Comparison of ENCODE assay signal across 10 cellular contexts in the genomic region with DNA sequence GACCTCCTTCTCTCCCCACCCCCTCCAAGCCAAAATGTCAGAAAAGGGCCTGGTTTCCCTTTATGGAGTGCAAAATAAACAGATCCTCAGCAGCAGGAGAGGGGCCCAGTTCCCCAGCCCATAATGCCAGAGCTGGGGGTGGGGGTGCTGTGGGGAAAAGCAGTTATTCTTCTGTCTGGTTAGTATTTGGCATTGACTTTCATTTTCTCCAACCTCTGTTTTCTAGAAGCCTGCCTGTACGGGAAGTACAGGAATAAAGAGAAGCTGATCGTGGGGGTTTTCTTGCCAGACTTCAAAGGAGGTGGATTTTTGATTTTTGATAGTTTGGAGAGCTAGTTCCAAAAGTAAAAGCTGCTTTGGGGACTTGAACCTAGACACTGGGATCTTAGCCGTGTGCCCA. TPM values are rescaled to one million over a fixed set of nuclear protein-coding genes. Genes with fewer than 3 reads are reported as not detected.
DNase-seq lines count a peak whose midpoint lies in the region; ATAC-seq and TF ChIP-seq lines count a peak whose summit lies in the region.
"Had no signal": no experiment of that assay in that cellular context is flagged by ENCODE, and none has a peak within 500 bp of the region (broad histone marks: within the 10 kb centered on the region; RNA-seq: fewer than 3 reads in every experiment).

No MANE protein-coding gene starts in this region.

- ATAC-seq in natural killer cell treated with Interleukin-12 subunit alpha and Interleukin-12 subunit beta and Interleukin-15 and Interleukin-18, amount 100 ng/mL, for 72 hours = no peak

- peaks cover 20 to 50% of the 10 kb centered on the region in 2 donors for H3K36me3 Mint-ChIP-seq in CD14-positive monocyte
- peaks cover 8% of the 10 kb centered on the region for H3K36me3 Mint-ChIP-seq in natural killer cell treated with Interleukin-12 subunit alpha and Interleukin-12 subunit beta and Interleukin-15 and Interleukin-18, amount 100 ng/mL, for 72 hours

- H3K4me1 ChIP-seq in mammary epithelial cell (ENCODE audit: insufficient read depth, low read length) = peaks cover 27% of the 10 kb centered on the region

- no peak overlapping the region for H3K4me3 ChIP-seq in mammary epithelial cell (replicated peaks in 1 of 3; ENCODE audit: insufficient read depth in 1 of 3, low read depth in 2 of 3, low read length in 3 of 3)
- H3K4me3 ChIP-seq: pancreas had no signal

- peaks cover 8% of the 10 kb centered on the region for H3K79me2 ChIP-seq in mammary epithelial cell (ENCODE audit: insufficient read depth, low read length)

- H3K27me3 Mint-ChIP-seq in CD14-positive monocyte (ENCODE audit: low read depth in 3 of 3) = peaks cover 0 to 1% (median 0%) of the 10 kb centered on the region in 3 donors
- no peaks in the 10 kb centered on the region for H3K27me3 Mint-ChIP-seq in natural killer cell treated with Interleukin-12 subunit alpha and Interleukin-12 subunit beta and Interleukin-15 and Interleukin-18, amount 100 ng/mL, for 72 hours

- WGBS in mammary epithelial cell (ENCODE audit: low coverage, missing lambda C conversion rate) = 64% methylated on average over 3 of the region's 3 CpGs

- peaks cover 0 to 2% (median 0%) of the 10 kb centered on the region in 7 donors for H3K9me3 Mint-ChIP-seq in CD14-positive monocyte
- peaks cover 6% of the 10 kb centered on the region for H3K9me3 Mint-ChIP-seq in natural killer cell treated with Interleukin-12 subunit alpha and Interleukin-12 subunit beta and Interleukin-15 and Interleukin-18, amount 100 ng/mL, for 72 hours

- CTCF ChIA-PET in mammary epithelial cell (lab: Charles Lee; ENCODE audit: low non-redundant PET) = interaction anchor here (0.6 kb wide), 1 partner anchor 28 kb away, joined by 3 read pairs; no protein-coding TSS in a partner anchor

- H4K20me1 ChIP-seq in mammary epithelial cell (ENCODE audit: insufficient read depth, low read length) = no peaks in the 10 kb centered on the region

- H3K4me3 Mint-ChIP-seq in CD14-positive monocyte = peak overlapping the region; percentile 66 to 84
- peak overlapping the region; percentile 94 for H3K4me3 Mint-ChIP-seq in natural killer cell treated with Interleukin-12 subunit alpha and Interleukin-12 subunit beta and Interleukin-15 and Interleukin-18, amount 100 ng/mL, for 72 hours

- H3K27me3 ChIP-seq in mammary epithelial cell (ENCODE audit: insufficient read depth, low read length) = no peaks in the 10 kb centered on the region
- H3K27me3 ChIP-seq: pancreas had no signal

- peak overlapping the region; percentile 95 to 100 (median 99) for H3K27ac Mint-ChIP-seq in CD14-positive monocyte
- H3K27ac Mint-ChIP-seq in natural killer cell treated with Interleukin-12 subunit alpha and Interleukin-12 subunit beta and Interleukin-15 and Interleukin-18, amount 100 ng/mL, for 72 hours = peak overlapping the region; percentile 99

- H3K9ac ChIP-seq in mammary epithelial cell (ENCODE audit: insufficient read depth, low read length) = no peak overlapping the region

- dilution Hi-C loops in mammary epithelial cell (cut with HindIII; ENCODE audit: low sequenced_read_pairs) = no loop called here

- H3K27ac ChIP-seq in mammary epithelial cell (ENCODE audit: insufficient read depth, low read depth, low read length) = no peak overlapping the region

- intact Hi-C loops in CD14-positive monocyte (cut with micrococcal nuclease) = no loop called here
- intact Hi-C loops in mammary epithelial cell (cut with micrococcal nuclease) = no loop called here

- H3K4me2 ChIP-seq in mammary epithelial cell (ENCODE audit: insufficient read depth, low read depth, low read length) = no peak overlapping the region

- DNase-seq in CD14-positive monocyte (ENCODE audit: low spot score) (no peak), KBM-7 (peak; percentile 65), mammary epithelial cell (no peak), NCI-H1105 (lab: John Stamatoyannopoulos, UW) (no peak), DMS153 treated with DMSO at 0.1 percent for 48 hours (lab: John Stamatoyannopoulos, UW; ENCODE audit: unreplicated experiment) (no peak), cerebellar nuclear complex (lab: John Stamatoyannopoulos, UW) (no peak), midbrain (lab: John Stamatoyannopoulos, UW) (no peak)
- DNase-seq in natural killer cell treated with Interleukin-12 subunit alpha and Interleukin-12 subunit beta and Interleukin-15 and Interleukin-18, amount 100 ng/mL, for 72 hours (ENCODE audit: low spot score) = no peak
- DNase-seq: pancreas, SHP77 had no signal

- H3K9me3 ChIP-seq in mammary epithelial cell (replicated peaks; ENCODE audit: insufficient read depth, low read length) = no peaks in the 10 kb centered on the region
- H3K9me3 ChIP-seq: pancreas had no signal

- no TSS peak for BruUV-seq in mammary epithelial cell (replicated peaks; lab: Mats Ljungman, UMichigan)

- H3K36me3 ChIP-seq in mammary epithelial cell (ENCODE audit: insufficient read depth, low read length) = no peaks in the 10 kb centered on the region
- H3K36me3 ChIP-seq: pancreas had no signal

- in situ Hi-C loops in KBM-7 (cut with MboI; ENCODE audit: low pct_unique_long_range_greater_than_20kb, low sequenced_read_pairs) = no loop called here
- in situ Hi-C loops in mammary epithelial cell (cut with MboI; ENCODE audit: low sequenced_read_pairs in 2 of 2) = no loop called here

- H3K4me1 Mint-ChIP-seq in CD14-positive monocyte = peaks cover 98% of the 10 kb centered on the region
- H3K4me1 Mint-ChIP-seq in natural killer cell treated with Interleukin-12 subunit alpha and Interleukin-12 subunit beta and Interleukin-15 and Interleukin-18, amount 100 ng/mL, for 72 hours (ENCODE audit: low read depth in 2 of 2) = peaks cover 84 to 99% of the 10 kb centered on the region in 2 donors

- TF ChIP-seq CTCF in CD14-positive monocyte (IDR thresholded peaks at IDR 0.05) = no peak
- TF ChIP-seq CTCF in mammary epithelial cell (conservative IDR thresholded peaks at IDR 0.05 in 1 of 2, IDR thresholded peaks at IDR 0.05 in 1 of 2; ENCODE audit: extremely low read depth in 1 of 2, insufficient read depth in 1 of 2, low read depth in 1 of 2, low read length in 2 of 2) = no peak

- H2AFZ ChIP-seq in mammary epithelial cell (ENCODE audit: low read depth, low read length) = peak overlapping the region; percentile 56

RNA-seq across cellular contexts. Expression of gene FLI1, which starts 22.4 kb away (rescaled TPM):
- 10 to 100 TPM; 42.4 to 64.5 TPM for polyA plus RNA-seq in CD14-positive monocyte
- total RNA-seq in mammary epithelial cell = 1 to 10 TPM in 1 of 2 donors, under 1 TPM in 1; 0.67 to 1.6 TPM
- 7.1 TPM for polyA plus RNA-seq in mammary epithelial cell
- 40.9 TPM for polyA minus RNA-seq in mammary epithelial cell
- total RNA-seq in natural killer cell treated with Interleukin-12 subunit alpha and Interleukin-12 subunit beta and Interleukin-15 and Interleukin-18, amount 100 ng/mL, for 72 hours = 10 to 100 TPM; 63.3 to 74.0 TPM

Comparison
In these comparisons a context has a peak if more than half of its experiments do, and no peak if none do; other contexts are left out.
1. RNA of gene FLI1, which starts 22.4 kb away (total RNA-seq): 63.3 to 74.0 TPM in natural killer cell treated with Interleukin-12 subunit alpha and Interleukin-12 subunit beta and Interleukin-15 and Interleukin-18, amount 100 ng/mL, for 72 hours; 0.67 to 1.6 TPM in mammary epithelial cell; every median in the first group is over 10 times any median in the second.